ENCODE assay signal across 9 cellular contexts in genomic region chr16:54287758-54288591, GRCh38. TPM values are rescaled to one million over a fixed set of nuclear protein-coding genes. Genes with fewer than 3 reads are reported as not detected.
DNase-seq lines count a peak whose midpoint lies in the region; ATAC-seq, FAIRE-seq and TF ChIP-seq lines count a peak whose summit lies in the region.
"Had no signal": no experiment of that assay in that cellular context is flagged by ENCODE, and none has a peak within 500 bp of the region (broad histone marks: within the 10 kb centered on the region; RNA-seq: fewer than 3 reads in every experiment).

No MANE protein-coding gene starts in this region.

- peaks cover 0 to 10% (median 4%) of the 10 kb centered on the region in 3 donors for H3K36me3 Mint-ChIP-seq in naive thymus-derived CD8-positive, alpha-beta T cell

- no peak for ATAC-seq in naive thymus-derived CD8-positive, alpha-beta T cell
- ATAC-seq in HG03439 (IDR thresholded peaks at IDR 0.05; ENCODE audit: unreplicated experiment) (no peak), GM18909 (IDR thresholded peaks at IDR 0.05; ENCODE audit: poor library complexity, unreplicated experiment) (no peak)

- no peak for TF ChIP-seq CTCF in A673 (conservative IDR thresholded peaks at IDR 0.05; ENCODE audit: low read depth, low read length)
- no peak for TF ChIP-seq CTCF in endothelial cell of umbilical vein (IDR thresholded peaks at IDR 0.05; ENCODE audit: extremely low read depth in 1 of 2, insufficient read depth in 1 of 2, low read depth in 1 of 2, low read length in 2 of 2)

- H3K4me1 ChIP-seq in A673 (ENCODE audit: insufficient read depth, low read length, poor library complexity, severe bottlenecking) (no peaks in the 10 kb centered on the region), endothelial cell of umbilical vein (ENCODE audit: control insufficient read depth, extremely low read depth, insufficient read depth, low read length) (peaks cover 8% of the 10 kb centered on the region)

- TF ChIP-seq POLR2A in endothelial cell of umbilical vein (IDR thresholded peaks at IDR 0.05; ENCODE audit: low read depth, low read length) (no peak), erythroblast (IDR thresholded peaks at IDR 0.05; ENCODE audit: low read length) (no peak)

- DNase-seq in A673 (ENCODE audit: low spot score) (no peak), endothelial cell of umbilical vein (ENCODE audit: low read depth, low spot score) (no peak), erythroblast (lab: John Stamatoyannopoulos, UW) (no peak), NCI-H128 (lab: John Stamatoyannopoulos, UW; ENCODE audit: unreplicated experiment) (no peak)
- no peak for DNase-seq in Jurkat, Clone E6-1 (ENCODE audit: low read depth, low spot score)
- DNase-seq in naive thymus-derived CD8-positive, alpha-beta T cell, result no peak
- DNase-seq: activated T-cell treated with anti-CD3 and anti-CD28 coated beads, Interleukin-2, amount 50 U/mL, for 24 hours had no signal

- peak overlapping the region; percentile 74 for H3K4me3 ChIP-seq in A673 (ENCODE audit: low read depth, low read length, poor library complexity, severe bottlenecking)
- H3K4me3 ChIP-seq in Jurkat, Clone E6-1 (ENCODE audit: low read length), result peak overlapping the region; percentile 94
- no peak overlapping the region for H3K4me3 ChIP-seq in endothelial cell of umbilical vein (replicated peaks in 1 of 3; ENCODE audit: insufficient read depth in 1 of 3, low read depth in 1 of 3, low read length in 3 of 3)

- POLR2A ChIA-PET in A673 (lab: Charles Lee; ENCODE audit: low non-redundant PET), result no interaction called here
- POLR2A ChIA-PET in endothelial cell of umbilical vein (lab: Charles Lee), result no interaction called here
- POLR2A ChIA-PET in naive thymus-derived CD8-positive, alpha-beta T cell (lab: Charles Lee), result no interaction called here

- H3K4me3 Mint-ChIP-seq in naive thymus-derived CD8-positive, alpha-beta T cell, result peak overlapping the region in 6 of 10 donors; percentile 13 to 66 (median 46)
- H3K4me3 Mint-ChIP-seq: activated T-cell treated with anti-CD3 and anti-CD28 coated beads, Interleukin-2, amount 50 U/mL, for 24 hours had no signal

- no peak for FAIRE-seq in endothelial cell of umbilical vein (lab: Jason Lieb, UNC)

- H3K27ac ChIP-seq in A673 (ENCODE audit: low read depth, low read length, poor library complexity, severe bottlenecking), result peak overlapping the region; percentile 94
- H3K27ac ChIP-seq in endothelial cell of umbilical vein (ENCODE audit: insufficient read depth, low read depth, low read length), result no peak overlapping the region

- dilution Hi-C loops in endothelial cell of umbilical vein (cut with MboI; ENCODE audit: extremely low pct_ligation_motif_present, low sequenced_read_pairs), result no loop called here

- H3K9me3 Mint-ChIP-seq in naive thymus-derived CD8-positive, alpha-beta T cell, result peaks cover 0 to 1% (median 0%) of the 10 kb centered on the region in 9 donors
- H3K9me3 Mint-ChIP-seq: activated T-cell treated with anti-CD3 and anti-CD28 coated beads, Interleukin-2, amount 50 U/mL, for 24 hours had no signal

- no peak overlapping the region for H3K9ac ChIP-seq in endothelial cell of umbilical vein (replicated peaks; ENCODE audit: extremely low read depth, insufficient read depth, low read length)

- H2AFZ ChIP-seq in endothelial cell of umbilical vein (ENCODE audit: low read depth, low read length), result no peak overlapping the region

- no peak overlapping the region for H3K27ac Mint-ChIP-seq in naive thymus-derived CD8-positive, alpha-beta T cell
- H3K27ac Mint-ChIP-seq: activated T-cell treated with anti-CD3 and anti-CD28 coated beads, Interleukin-2, amount 50 U/mL, for 24 hours had no signal

- H3K9me3 ChIP-seq in A673 (ENCODE audit: low read depth, low read length, poor library complexity, severe bottlenecking) (no peaks in the 10 kb centered on the region), endothelial cell of umbilical vein (replicated peaks; ENCODE audit: control insufficient read depth, insufficient read depth, low read length) (no peaks in the 10 kb centered on the region)

- H3K27me3 ChIP-seq in A673 (replicated peaks; ENCODE audit: insufficient read depth, low read depth, low read length, poor library complexity) (no peaks in the 10 kb centered on the region), endothelial cell of umbilical vein (ENCODE audit: control insufficient read depth in 2 of 2, insufficient read depth in 2 of 2, low read length in 2 of 2) (peaks cover 73 to 89% of the 10 kb centered on the region in 2 experiments)

- no peaks in the 10 kb centered on the region for H3K9me1 ChIP-seq in endothelial cell of umbilical vein (replicated peaks; ENCODE audit: control insufficient read depth, extremely low read depth, insufficient read depth, low read length)

- CTCF ChIA-PET in A673 (lab: Charles Lee), result no interaction called here
- CTCF ChIA-PET in endothelial cell of umbilical vein (lab: Charles Lee), result interaction anchor here (0.6 kb wide), 1 partner anchor 1104 kb away, joined by 3 read pairs; no protein-coding TSS in a partner anchor

- peaks cover 31 to 85% (median 55%) of the 10 kb centered on the region in 5 donors for H3K27me3 Mint-ChIP-seq in naive thymus-derived CD8-positive, alpha-beta T cell

- H3K4me2 ChIP-seq in endothelial cell of umbilical vein (ENCODE audit: insufficient read depth, low read length), result no peak overlapping the region

- H3K79me2 ChIP-seq in endothelial cell of umbilical vein (ENCODE audit: control insufficient read depth, insufficient read depth, low read length), result no peaks in the 10 kb centered on the region

- H3K4me1 Mint-ChIP-seq in naive thymus-derived CD8-positive, alpha-beta T cell, result peaks cover 21 to 44% (median 30%) of the 10 kb centered on the region in 4 donors

- no peaks in the 10 kb centered on the region for H4K20me1 ChIP-seq in endothelial cell of umbilical vein (replicated peaks; ENCODE audit: control insufficient read depth, extremely low read depth, insufficient read depth, low read length)

- BruUV-seq in A673 (replicated peaks; lab: Mats Ljungman, UMichigan) (no TSS peak), endothelial cell of umbilical vein (replicated peaks; lab: Mats Ljungman, UMichigan) (no TSS peak)

- H3K36me3 ChIP-seq in A673 (ENCODE audit: insufficient read depth, low read length, poor library complexity, severe bottlenecking), result peaks cover 8% of the 10 kb centered on the region
- H3K36me3 ChIP-seq in endothelial cell of umbilical vein (ENCODE audit: control insufficient read depth in 2 of 2, extremely low read depth in 1 of 2, insufficient read depth in 2 of 2, low read length in 2 of 2), result no peaks in the 10 kb centered on the region

- intact Hi-C loops in A673 (cut with micrococcal nuclease; ENCODE audit: unreplicated experiment), result loop anchor here (2.0 to 10.0 kb wide), 4 partner anchors 187 to 641 kb away; no protein-coding TSS in a partner anchor
- intact Hi-C loops in endothelial cell of umbilical vein (cut with micrococcal nuclease), result loop anchor here (2.0 kb wide), 1 partner anchor 737 kb away; no protein-coding TSS in a partner anchor

TF ChIP-seq in endothelial cell of umbilical vein, 7 proteins besides CTCF, POLR2A, EP300 and RAD21:
- TF ChIP-seq FOS (IDR thresholded peaks at IDR 0.05; ENCODE audit: borderline replicate concordance, insufficient read depth, low read length), result no peak
- TF ChIP-seq EZH2 (IDR thresholded peaks at IDR 0.05; ENCODE audit: borderline replicate concordance, low read depth, low read length, severe bottlenecking), result peak; percentile 97
- TF ChIP-seq, protein P1, sequence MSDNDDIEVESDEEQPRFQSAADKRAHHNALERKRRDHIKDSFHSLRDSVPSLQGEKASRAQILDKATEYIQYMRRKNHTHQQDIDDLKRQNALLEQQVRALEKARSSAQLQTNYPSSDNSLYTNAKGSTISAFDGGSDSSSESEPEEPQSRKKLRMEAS (IDR thresholded peaks at IDR 0.05; ENCODE audit: insufficient read depth, insufficient read length), result no peak

RNA-seq across cellular contexts. Expression of gene IRX3, which starts 1.4 kb away (rescaled TPM):
- total RNA-seq in A673 (2021) (22.7 and 22.9 TPM in 2 replicates), endothelial cell of umbilical vein (not detected in 2 replicates)
- 51.0 TPM for polyA plus RNA-seq in Jurkat, Clone E6-1 (2012; ENCODE audit: insufficient read depth, insufficient read length)
- not detected in 2 replicates for polyA plus RNA-seq in endothelial cell of umbilical vein
- polyA plus RNA-seq in endothelial cell of umbilical vein (2011; cell fraction: cytosol; rRNA removed), result not detected in 2 replicates
- not detected in 2 replicates for polyA plus RNA-seq in endothelial cell of umbilical vein (2011; cell fraction: nucleus; rRNA removed)
- not detected in 2 replicates for polyA plus RNA-seq in endothelial cell of umbilical vein (2012)
- polyA minus RNA-seq in endothelial cell of umbilical vein, result not detected in 2 replicates
- 17.4 TPM for polyA minus RNA-seq in endothelial cell of umbilical vein (2011; cell fraction: cytosol; rRNA and poly(A)+ RNA removed)
- polyA minus RNA-seq in endothelial cell of umbilical vein (2011; cell fraction: nucleus; rRNA and poly(A)+ RNA removed), result not detected in 2 replicates
- not detected for total RNA-seq in naive thymus-derived CD8-positive, alpha-beta T cell
- not detected for polyA plus RNA-seq in naive thymus-derived CD8-positive, alpha-beta T cell

Comparison
In these comparisons a context has a peak if more than half of its experiments do, and no peak if none do; other contexts are left out.
1. H3K4me3 ChIP-seq: peak in A673 (single experiment) and Jurkat, Clone E6-1 (single experiment); none in endothelial cell of umbilical vein (0 of 3).
2. RNA of gene IRX3, which starts 1.4 kb away (total RNA-seq): 22.7 to 22.9 TPM in A673; not detected in endothelial cell of umbilical vein and not detected in naive thymus-derived CD8-positive, alpha-beta T cell; every median in the first group is over 10 times any median in the second.